Comparison of ENCODE assay signal across 8 cellular contexts in genomic region chr22:19891350-19892248, GRCh38. TPM values are rescaled to one million over a fixed set of nuclear protein-coding genes. Genes with fewer than 3 reads are reported as not detected.
DNase-seq lines count a peak whose midpoint lies in the region; ATAC-seq and TF ChIP-seq lines count a peak whose summit lies in the region.

No MANE protein-coding gene starts in this region.

- CTCF ChIA-PET in activated naive CD4-positive, alpha-beta T cell treated with anti-CD3 and anti-CD28 coated beads, Interleukin-2, amount 10 ng/mL, durations not matched to agents 7 days and 5 days (lab: Charles Lee): interaction anchor here (0.7 to 1.4 kb wide), 2 partner anchors 36 to 38 kb away, joined by 3 to 7 read pairs; no protein-coding TSS in a partner anchor

- no peaks in the 10 kb centered on the region for H3K9me3 Mint-ChIP-seq in activated naive CD4-positive, alpha-beta T cell treated with anti-CD3 and anti-CD28 coated beads, Interleukin-2, amount 10 ng/mL, durations not matched to agents 7 days and 5 days
- H3K9me3 Mint-ChIP-seq in immature natural killer cell: no peaks in the 10 kb centered on the region

- ATAC-seq in HG02884 (IDR thresholded peaks at IDR 0.05; ENCODE audit: unreplicated experiment) (no peak), HG03025 (IDR thresholded peaks at IDR 0.05; ENCODE audit: low FRiP score, unreplicated experiment) (no peak)

- DNase-seq in GM06990 (ENCODE audit: extremely low read depth, insufficient read length) (peak; percentile 73), KG1 (lab: John Stamatoyannopoulos, UW) (peak; percentile 84), SK-N-MC (ENCODE audit: low read depth, low spot score) (no peak), immature natural killer cell (peak; percentile 3 to 26 (median 14))
- peak; percentile 85 for DNase-seq in activated naive CD4-positive, alpha-beta T cell treated with anti-CD3 and anti-CD28 coated beads, Interleukin-2, amount 10 ng/mL, durations not matched to agents 7 days and 5 days
- peak; percentile 88 for DNase-seq in stimulated activated CD4-positive, alpha-beta T cell treated with anti-CD3 and anti-CD28 coated beads, Interleukin-2, amount 100 ng/mL, for 4 hours (ENCODE audit: low read depth)

- H3K27ac ChIP-seq in SK-N-MC: no peak overlapping the region

- peaks cover 78% of the 10 kb centered on the region for H3K4me1 Mint-ChIP-seq in activated naive CD4-positive, alpha-beta T cell treated with anti-CD3 and anti-CD28 coated beads, Interleukin-2, amount 10 ng/mL, durations not matched to agents 7 days and 5 days
- peaks cover 11 to 18% of the 10 kb centered on the region in 2 donors for H3K4me1 Mint-ChIP-seq in immature natural killer cell

- H3K4me3 Mint-ChIP-seq in activated naive CD4-positive, alpha-beta T cell treated with anti-CD3 and anti-CD28 coated beads, Interleukin-2, amount 10 ng/mL, durations not matched to agents 7 days and 5 days: peak overlapping the region; percentile 59
- peak overlapping the region; percentile 63 to 85 (median 74) for H3K4me3 Mint-ChIP-seq in immature natural killer cell

- H3K9me3 ChIP-seq in SK-N-MC (ENCODE audit: low read depth, low read length): no peaks in the 10 kb centered on the region

- no peaks in the 10 kb centered on the region for H3K27me3 ChIP-seq in GM06990 (replicated peaks; ENCODE audit: control insufficient read depth, insufficient read depth, low read length)

- H3K36me3 ChIP-seq in GM06990 (ENCODE audit: control insufficient read depth, insufficient read depth, low read length) (no peaks in the 10 kb centered on the region; the same call in none of the 2 replicates), SK-N-MC (ENCODE audit: insufficient read depth, low read length) (no peaks in the 10 kb centered on the region)

- H3K27ac Mint-ChIP-seq in activated naive CD4-positive, alpha-beta T cell treated with anti-CD3 and anti-CD28 coated beads, Interleukin-2, amount 10 ng/mL, durations not matched to agents 7 days and 5 days: peak overlapping the region; percentile 93
- H3K27ac Mint-ChIP-seq in immature natural killer cell: peak overlapping the region in 4 of 6 donors; percentile 35 to 74 (median 60)

- no peaks in the 10 kb centered on the region for H3K27me3 Mint-ChIP-seq in activated naive CD4-positive, alpha-beta T cell treated with anti-CD3 and anti-CD28 coated beads, Interleukin-2, amount 10 ng/mL, durations not matched to agents 7 days and 5 days
- peaks cover 0 to 2% (median 0%) of the 10 kb centered on the region in 3 donors for H3K27me3 Mint-ChIP-seq in immature natural killer cell (ENCODE audit: low read depth in 3 of 3)

- peaks cover 5% of the 10 kb centered on the region for H3K36me3 Mint-ChIP-seq in activated naive CD4-positive, alpha-beta T cell treated with anti-CD3 and anti-CD28 coated beads, Interleukin-2, amount 10 ng/mL, durations not matched to agents 7 days and 5 days
- peaks cover 7 to 8% (median 8%) of the 10 kb centered on the region in 3 donors for H3K36me3 Mint-ChIP-seq in immature natural killer cell

- H3K9ac ChIP-seq in SK-N-MC (ENCODE audit: insufficient read length): peak overlapping the region; percentile 23

- H3K4me3 ChIP-seq in GM06990 (replicated peaks; ENCODE audit: low read depth, low read length): peak overlapping the region; percentile 20
- H3K4me3 ChIP-seq in SK-N-MC: peak overlapping the region; percentile 31

- no peak for TF ChIP-seq CTCF in GM06990 (IDR thresholded peaks at IDR 0.05; ENCODE audit: insufficient read depth, low read length, poor library complexity, severe bottlenecking)

RNA-seq across cellular contexts. Expression of gene GNB1L, which starts 36.9 kb away (rescaled TPM):
- 10 to 100 TPM; 19.1 to 30.6 (median 20.3) TPM for polyA plus RNA-seq in immature natural killer cell

RNA-seq across cellular contexts. Expression of gene RTL10, which starts 36.9 kb away (rescaled TPM):
- polyA plus RNA-seq in immature natural killer cell: 1 to 10 TPM; 1.5 to 8.1 (median 4.5) TPM

RNA-seq across cellular contexts. Expression of gene COMT, which starts 50.0 kb away (rescaled TPM):
- polyA plus RNA-seq in immature natural killer cell: 100 to 1,000 TPM; 130 to 167 (median 155) TPM

RNA-seq across cellular contexts. Expression of gene TXNRD2, which starts 50.0 kb away (rescaled TPM):
- polyA plus RNA-seq in immature natural killer cell: 10 to 100 TPM; 11.0 to 17.1 (median 15.5) TPM
